Comparison of ENCODE assay signal across 15 cellular contexts in the genomic region with DNA sequence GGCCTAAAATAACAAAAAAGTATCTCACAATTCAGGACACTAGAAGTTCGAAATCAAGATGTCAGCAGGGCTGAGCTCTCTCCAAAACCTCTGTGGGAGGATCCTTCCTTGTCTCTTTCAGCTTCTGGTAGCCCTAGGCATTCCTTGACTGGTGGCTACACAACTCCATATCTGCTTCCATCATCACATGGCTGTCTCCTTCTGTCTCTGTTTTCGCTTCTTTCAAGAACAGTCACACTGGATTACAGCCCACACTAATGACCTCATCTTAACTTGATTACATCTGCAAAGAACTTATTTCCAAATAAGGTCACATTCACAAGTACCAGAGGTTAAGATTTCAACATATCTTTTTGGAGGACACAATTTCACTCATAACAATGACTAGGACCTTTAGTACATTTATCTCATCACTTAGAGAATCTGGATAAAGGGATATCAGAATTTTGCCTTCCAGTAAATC.
DNase-seq lines count a peak whose midpoint lies in the region; ATAC-seq, FAIRE-seq and TF ChIP-seq lines count a peak whose summit lies in the region.
"Had no signal": no experiment of that assay in that cellular context is flagged by ENCODE, and none has a peak within 500 bp of the region (broad histone marks: within the 10 kb centered on the region; RNA-seq: fewer than 3 reads in every experiment).

No MANE protein-coding gene starts in this region.

- H3K27ac ChIP-seq in SK-N-SH (ENCODE audit: low read depth in 2 of 2, low read length in 1 of 2), result no peak overlapping the region; a peak in 1 of 4 replicates
- peak overlapping the region; percentile 54 for H3K27ac ChIP-seq in brain microvascular endothelial cell
- H3K27ac ChIP-seq in uterus, result peak overlapping the region; percentile 4 to 77
- no peak overlapping the region for H3K27ac ChIP-seq in CD4-positive, alpha-beta T cell (ENCODE audit: low read depth, low read length)
- H3K27ac ChIP-seq in caudate nucleus (ENCODE audit: low read depth, low read length), result no peak overlapping the region

- H2AFZ ChIP-seq in SK-N-SH (ENCODE audit: low read depth), result peak overlapping the region; percentile 4; the same call in 1 of the 2 replicates

- ATAC-seq in SK-N-SH treated with all-trans-retinoic acid at 6 μM for 48 hours, result no peak; the same call in 2 of the 3 replicates
- no peak for ATAC-seq in CD4-positive, alpha-beta T cell (ENCODE audit: poor library complexity)

- no peaks in the 10 kb centered on the region for H3K4me1 ChIP-seq in SK-N-SH (ENCODE audit: control insufficient read depth in 1 of 2, insufficient read depth in 2 of 2, low read depth in 1 of 2, low read length in 1 of 2)
- H3K4me1 ChIP-seq in uterus, result no peaks in the 10 kb centered on the region

- in situ Hi-C loops in brain microvascular endothelial cell (cut with HindIII; ENCODE audit: low pct_ligation_motif_present, low sequenced_read_pairs), result no loop called here

- H4K20me1 ChIP-seq in SK-N-SH (ENCODE audit: insufficient read depth), result no peaks in the 10 kb centered on the region

- CTCF ChIA-PET in SK-N-SH (lab: Yijun Ruan, JAX), result no interaction called here
- CTCF ChIA-PET in CD4-positive, alpha-beta T cell (lab: Charles Lee), result no interaction called here

- WGBS in SK-N-SH (ENCODE audit: low lambda C conversion rate), result 39% methylated on average over 2 of the region's 2 CpGs

- H3K9ac ChIP-seq in SK-N-SH, result no peak overlapping the region

- H3F3A ChIP-seq in SK-N-SH (replicated peaks; ENCODE audit: insufficient read depth), result no peaks in the 10 kb centered on the region

- POLR2A ChIA-PET in SK-N-SH (lab: Yijun Ruan, JAX), result no interaction called here
- POLR2A ChIA-PET in CD4-positive, alpha-beta T cell (lab: Charles Lee), result no interaction called here

- intact Hi-C loops in uterus (cut with DNase I; ENCODE audit: low total_unique reads), result no loop called here
- intact Hi-C loops in CD4-positive, alpha-beta T cell (cut with DNase I, micrococcal nuclease), result no loop called here

- H3K4me1 Mint-ChIP-seq in CD4-positive, alpha-beta T cell (ENCODE audit: low read depth), result no peaks in the 10 kb centered on the region
- H3K4me1 Mint-ChIP-seq: activated naive CD8-positive, alpha-beta T cell treated with anti-CD3 and anti-CD28 coated beads, Interleukin-2, amount 10 ng/mL, durations not matched to agents 7 days and 5 days had no signal

- no peak overlapping the region for H3K27ac Mint-ChIP-seq in CD4-positive, alpha-beta T cell
- H3K27ac Mint-ChIP-seq: activated naive CD8-positive, alpha-beta T cell treated with anti-CD3 and anti-CD28 coated beads, Interleukin-2, amount 10 ng/mL, durations not matched to agents 7 days and 5 days; type B pancreatic cell had no signal

- H3K27me3 ChIP-seq in SK-N-SH (ENCODE audit: insufficient read depth) (no peaks in the 10 kb centered on the region), brain microvascular endothelial cell (replicated peaks) (no peaks in the 10 kb centered on the region), uterus (no peaks in the 10 kb centered on the region)
- no peaks in the 10 kb centered on the region for H3K27me3 ChIP-seq in CD4-positive, alpha-beta T cell (ENCODE audit: control insufficient read depth, insufficient read depth, low read length)

- FAIRE-seq in islet of Langerhans (lab: Jason Lieb, UNC), result peak; percentile 45
- FAIRE-seq: A204.1, kidney had no signal

- H3K36me3 ChIP-seq in SK-N-SH (replicated peaks in 1 of 2; ENCODE audit: control insufficient read depth in 1 of 2, insufficient read depth in 2 of 2, low read length in 1 of 2) (no peaks in the 10 kb centered on the region), brain microvascular endothelial cell (replicated peaks) (no peaks in the 10 kb centered on the region), uterus (no peaks in the 10 kb centered on the region)

- no peaks in the 10 kb centered on the region for H3K36me3 Mint-ChIP-seq in CD4-positive, alpha-beta T cell (ENCODE audit: low read depth)
- H3K36me3 Mint-ChIP-seq: activated naive CD8-positive, alpha-beta T cell treated with anti-CD3 and anti-CD28 coated beads, Interleukin-2, amount 10 ng/mL, durations not matched to agents 7 days and 5 days; type B pancreatic cell had no signal

- no peaks in the 10 kb centered on the region for H3K27me3 Mint-ChIP-seq in CD4-positive, alpha-beta T cell
- H3K27me3 Mint-ChIP-seq: type B pancreatic cell had no signal

- TF ChIP-seq POLR2A in uterus (IDR thresholded peaks at IDR 0.05), result no peak

- H3K4me3 ChIP-seq in SK-N-SH (ENCODE audit: low read depth in 2 of 2, low read length in 1 of 2) (no peak overlapping the region), brain microvascular endothelial cell (ENCODE audit: low read depth, low read length) (no peak overlapping the region), uterus (no peak overlapping the region)

- H3K9me3 ChIP-seq in SK-N-SH (no peaks in the 10 kb centered on the region), uterus (no peaks in the 10 kb centered on the region)
- no peaks in the 10 kb centered on the region for H3K9me3 ChIP-seq in CD4-positive, alpha-beta T cell (ENCODE audit: control insufficient read depth, low read length)

- TF ChIP-seq EP300 in SK-N-SH (IDR thresholded peaks at IDR 0.05; ENCODE audit: borderline replicate concordance in 1 of 2, low read depth in 1 of 2, low read length in 1 of 2), result no peak

- H3K9me3 Mint-ChIP-seq in CD4-positive, alpha-beta T cell, result no peaks in the 10 kb centered on the region

- no peaks in the 10 kb centered on the region for H3K79me2 ChIP-seq in SK-N-SH (ENCODE audit: insufficient read depth)

- H3K4me2 ChIP-seq in SK-N-SH, result no peak overlapping the region

- TF ChIP-seq RAD21 in SK-N-SH (IDR thresholded peaks at IDR 0.05; ENCODE audit: low read length), result no peak

- no peak for DNase-seq in SK-N-SH
- peak; percentile 83 for DNase-seq in brain microvascular endothelial cell
- DNase-seq in uterus, result peak; percentile 31 to 80
- no peak for DNase-seq in CD4-positive, alpha-beta T cell
- DNase-seq in caudate nucleus (lab: John Stamatoyannopoulos, UW), result no peak
- DNase-seq in T-helper 1 cell, result no peak
- DNase-seq: activated CD4-positive, alpha-beta T cell treated with anti-CD3 and anti-CD28 coated beads, Interleukin-2, amount 50 U/mL, for 4 hours; activated naive CD8-positive, alpha-beta T cell treated with anti-CD3 and anti-CD28 coated beads, Interleukin-2, amount 10 ng/mL, durations not matched to agents 7 days and 5 days; H7; kidney; NCI-H82 had no signal

- no peak overlapping the region for H3K4me3 Mint-ChIP-seq in CD4-positive, alpha-beta T cell
- H3K4me3 Mint-ChIP-seq: activated naive CD8-positive, alpha-beta T cell treated with anti-CD3 and anti-CD28 coated beads, Interleukin-2, amount 10 ng/mL, durations not matched to agents 7 days and 5 days; type B pancreatic cell had no signal

- TF ChIP-seq CTCF in SK-N-SH (IDR thresholded peaks at IDR 0.05) (no peak), brain microvascular endothelial cell (IDR thresholded peaks at IDR 0.05; ENCODE audit: low read depth, low read length, missing control alignments) (no peak), uterus (IDR thresholded peaks at IDR 0.05) (no peak)
- TF ChIP-seq CTCF in CD4-positive, alpha-beta T cell (IDR thresholded peaks at IDR 0.05), result no peak

- no peaks in the 10 kb centered on the region for H3K9me2 ChIP-seq in SK-N-SH

TF ChIP-seq in SK-N-SH, 30 proteins besides CTCF, POLR2A, EP300 and RAD21:
- TF ChIP-seq MEF2A (IDR thresholded peaks at IDR 0.05; ENCODE audit: borderline replicate concordance, low read depth) (no peak), RFX5 (IDR thresholded peaks at IDR 0.05; ENCODE audit: low read length) (no peak), CHD2 (IDR thresholded peaks at IDR 0.05; ENCODE audit: low read length, partially characterized antibody) (no peak)

TF ChIP-seq in SK-N-SH treated with all-trans-retinoic acid at 6 μM for 48 hours, 23 proteins besides CTCF, POLR2A, EP300 and RAD21 (continues in another document):
- TF ChIP-seq, protein P1, sequence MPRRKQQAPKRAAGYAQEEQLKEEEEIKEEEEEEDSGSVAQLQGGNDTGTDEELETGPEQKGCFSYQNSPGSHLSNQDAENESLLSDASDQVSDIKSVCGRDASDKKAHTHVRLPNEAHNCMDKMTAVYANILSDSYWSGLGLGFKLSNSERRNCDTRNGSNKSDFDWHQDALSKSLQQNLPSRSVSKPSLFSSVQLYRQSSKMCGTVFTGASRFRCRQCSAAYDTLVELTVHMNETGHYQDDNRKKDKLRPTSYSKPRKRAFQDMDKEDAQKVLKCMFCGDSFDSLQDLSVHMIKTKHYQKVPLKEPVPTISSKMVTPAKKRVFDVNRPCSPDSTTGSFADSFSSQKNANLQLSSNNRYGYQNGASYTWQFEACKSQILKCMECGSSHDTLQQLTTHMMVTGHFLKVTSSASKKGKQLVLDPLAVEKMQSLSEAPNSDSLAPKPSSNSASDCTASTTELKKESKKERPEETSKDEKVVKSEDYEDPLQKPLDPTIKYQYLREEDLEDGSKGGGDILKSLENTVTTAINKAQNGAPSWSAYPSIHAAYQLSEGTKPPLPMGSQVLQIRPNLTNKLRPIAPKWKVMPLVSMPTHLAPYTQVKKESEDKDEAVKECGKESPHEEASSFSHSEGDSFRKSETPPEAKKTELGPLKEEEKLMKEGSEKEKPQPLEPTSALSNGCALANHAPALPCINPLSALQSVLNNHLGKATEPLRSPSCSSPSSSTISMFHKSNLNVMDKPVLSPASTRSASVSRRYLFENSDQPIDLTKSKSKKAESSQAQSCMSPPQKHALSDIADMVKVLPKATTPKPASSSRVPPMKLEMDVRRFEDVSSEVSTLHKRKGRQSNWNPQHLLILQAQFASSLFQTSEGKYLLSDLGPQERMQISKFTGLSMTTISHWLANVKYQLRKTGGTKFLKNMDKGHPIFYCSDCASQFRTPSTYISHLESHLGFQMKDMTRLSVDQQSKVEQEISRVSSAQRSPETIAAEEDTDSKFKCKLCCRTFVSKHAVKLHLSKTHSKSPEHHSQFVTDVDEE (CRISPR knock-in tag; IDR thresholded peaks at IDR 0.05), result no peak
- TF ChIP-seq CSRNP3 (CRISPR knock-in tag; IDR thresholded peaks at IDR 0.05), result no peak
- TF ChIP-seq ZNF8 (CRISPR knock-in tag; IDR thresholded peaks at IDR 0.05), result no peak
- TF ChIP-seq ARNTL (CRISPR knock-in tag; IDR thresholded peaks at IDR 0.05; ENCODE audit: borderline replicate concordance, low read depth), result no peak

Comparison
In these comparisons a context has a peak if more than half of its experiments do, and no peak if none do; other contexts are left out.
1. DNase-seq: peak in brain microvascular endothelial cell (single experiment) and uterus (2 of 2); none in SK-N-SH (single experiment), CD4-positive, alpha-beta T cell (0 of 10), caudate nucleus (0 of 61) and T-helper 1 cell (0 of 5).
2. H3K27ac ChIP-seq: peak in brain microvascular endothelial cell (single experiment) and uterus (2 of 2); none in SK-N-SH (0 of 2), CD4-positive, alpha-beta T cell (single experiment) and caudate nucleus (single experiment).